Comparison of ENCODE assay signal across 11 cellular contexts in genomic region chr7:139523199-139523941, GRCh38. TPM values are rescaled to one million over a fixed set of nuclear protein-coding genes. Genes with fewer than 3 reads are reported as not detected.
DNase-seq lines count a peak whose midpoint lies in the region; ATAC-seq, FAIRE-seq and TF ChIP-seq lines count a peak whose summit lies in the region.
"Had no signal": no experiment of that assay in that cellular context is flagged by ENCODE, and none has a peak within 500 bp of the region (broad histone marks: within the 10 kb centered on the region; RNA-seq: fewer than 3 reads in every experiment).

Gene CLEC2L (plus strand): TSS chr7:139523685. CDS start chr7:139523928, 243 bp downstream.

- H2BK20ac ChIP-seq in IMR-90 (ENCODE audit: low read depth, low read length) (no peak within 1 kb of the TSS), H1 (ENCODE audit: low read length) (no peak within 1 kb of the TSS)

- peak within 1 kb of the TSS; percentile 50; the same call in 1 of the 2 replicates for H2BK12ac ChIP-seq in H1 (ENCODE audit: low read depth, low read length)

- H2AK9ac ChIP-seq in IMR-90 (replicated peaks; ENCODE audit: low read depth, low read length, poor library complexity), result no peak within 1 kb of the TSS

- in situ Hi-C loops in IMR-90 (cut with MboI; ENCODE audit: low sequenced_read_pairs), result no loop called here

- TF ChIP-seq RAD21 in IMR-90 (IDR thresholded peaks at IDR 0.05; ENCODE audit: low read length) (no peak), H1 (IDR thresholded peaks at IDR 0.05 in 1 of 2, conservative IDR thresholded peaks at IDR 0.05 in 1 of 2; ENCODE audit: low read depth in 2 of 2, low read length in 2 of 2) (no peak)

- H3K27ac ChIP-seq in AG04450 (ENCODE audit: low read depth, low read length), result no peak within 1 kb of the TSS
- no peak within 1 kb of the TSS for H3K27ac ChIP-seq in IMR-90 (ENCODE audit: insufficient read depth, low read length)
- no peak within 1 kb of the TSS for H3K27ac ChIP-seq in H1 (ENCODE audit: low read depth, low read length)
- H3K27ac ChIP-seq in neural progenitor cell, result no peak within 1 kb of the TSS
- no peak within 1 kb of the TSS for H3K27ac ChIP-seq in kidney (ENCODE audit: low read depth in 2 of 2, low read length in 2 of 2)

- no peak within 1 kb of the TSS for H4K91ac ChIP-seq in IMR-90 (ENCODE audit: insufficient read depth, low read depth, low read length)
- H4K91ac ChIP-seq in H1 (replicated peaks; ENCODE audit: insufficient read length, low read length), result peak within 1 kb of the TSS; percentile 74

- peaks cover 6% of the 10 kb centered on the region; the same call in 1 of the 2 replicates for H3K4me1 ChIP-seq in IMR-90 (ENCODE audit: control insufficient read depth, insufficient read depth, low read length)
- H3K4me1 ChIP-seq in H1 (replicated peaks in 1 of 4; ENCODE audit: control insufficient read depth in 3 of 4, insufficient read depth in 4 of 4, low read length in 3 of 4), result peaks cover 0 to 7% (median 0%) of the 10 kb centered on the region in 4 experiments; a peak in 2 of 7 replicates
- H3K4me1 ChIP-seq in neural progenitor cell, result no peaks in the 10 kb centered on the region
- peaks cover 0 to 2% of the 10 kb centered on the region in 2 donors for H3K4me1 ChIP-seq in kidney (ENCODE audit: control insufficient read depth in 1 of 2, insufficient read depth in 1 of 2, low read depth in 1 of 2, low read length in 2 of 2)

- peaks cover 2% of the 10 kb centered on the region for H3K36me3 Mint-ChIP-seq in neural progenitor cell
- no peaks in the 10 kb centered on the region for H3K36me3 Mint-ChIP-seq in activated CD4-positive, alpha-beta T cell treated with anti-CD3 and anti-CD28 coated beads, Interleukin-2, amount 10 ng/mL, durations not matched to agents 24 days and 14 days (ENCODE audit: low read depth)

- dilution Hi-C loops in IMR-90 (cut with HindIII; ENCODE audit: low sequenced_read_pairs, unreplicated experiment), result no loop called here

- no peak for FAIRE-seq in H1 (lab: Jason Lieb, UNC)
- FAIRE-seq in kidney (lab: Jason Lieb, UNC), result no peak

- H2AK5ac ChIP-seq in IMR-90 (ENCODE audit: low read depth, low read length) (no peak within 1 kb of the TSS), H1 (ENCODE audit: low read depth, low read length) (no peak within 1 kb of the TSS)

- H3K9me1 ChIP-seq in IMR-90 (ENCODE audit: insufficient read depth, low read length), result peaks cover 4% of the 10 kb centered on the region

- TF ChIP-seq POLR2A in IMR-90 (IDR thresholded peaks at IDR 0.05; ENCODE audit: low read depth, low read length) (no peak), H1 (IDR thresholded peaks at IDR 0.05; ENCODE audit: control extremely low read depth in 1 of 2, low read depth in 2 of 2, low read length in 2 of 2) (no peak)

- H3K79me1 ChIP-seq in IMR-90 (ENCODE audit: low read depth in 1 of 2, low read length in 2 of 2), result no peaks in the 10 kb centered on the region
- no peaks in the 10 kb centered on the region for H3K79me1 ChIP-seq in H1 (ENCODE audit: low read depth, low read length)

- H3K27ac Mint-ChIP-seq in neural progenitor cell, result no peak within 1 kb of the TSS
- no peak within 1 kb of the TSS for H3K27ac Mint-ChIP-seq in activated CD4-positive, alpha-beta T cell treated with anti-CD3 and anti-CD28 coated beads, Interleukin-2, amount 10 ng/mL, durations not matched to agents 24 days and 14 days
- H3K27ac Mint-ChIP-seq: activated T-helper 17 cell treated with anti-CD3 and anti-CD28 coated beads, Interleukin-2, amount 50 U/mL, for 72 hours had no signal

- no peak within 1 kb of the TSS for H4K5ac ChIP-seq in IMR-90 (ENCODE audit: low read depth, low read length)
- no peak within 1 kb of the TSS for H4K5ac ChIP-seq in H1 (ENCODE audit: insufficient read length, low read depth, low read length)

- H3K27me3 ChIP-seq in AG04450 (ENCODE audit: control insufficient read depth, insufficient read depth, low read length) (peaks cover 32% of the 10 kb centered on the region), IMR-90 (ENCODE audit: control insufficient read depth, insufficient read depth, low read length) (peaks cover 39% of the 10 kb centered on the region), H1 (replicated peaks in 1 of 4; ENCODE audit: control insufficient read depth in 3 of 4, extremely low read depth in 1 of 4, insufficient read depth in 3 of 4, low read length in 3 of 4) (peaks cover 20 to 47% (median 37%) of the 10 kb centered on the region in 4 experiments), neural progenitor cell (peaks cover 65% of the 10 kb centered on the region)

- peak; percentile 73 for ATAC-seq in IMR-90 (ENCODE audit: low read depth)
- no peak for ATAC-seq in GM18870 (IDR thresholded peaks at IDR 0.05; ENCODE audit: unreplicated experiment)
- ATAC-seq: activated T-helper 17 cell treated with anti-CD3 and anti-CD28 coated beads, Interleukin-2, amount 50 U/mL, for 72 hours had no signal

- H3K79me2 ChIP-seq in H1 (ENCODE audit: control insufficient read depth in 1 of 2, insufficient read depth in 2 of 2, low read length in 2 of 2), result no peaks in the 10 kb centered on the region
- H3K79me2 ChIP-seq in neural progenitor cell (ENCODE audit: low read depth), result no peaks in the 10 kb centered on the region

- H3K9me3 ChIP-seq in AG04450 (ENCODE audit: control insufficient read depth, insufficient read depth, low read length), result no peaks in the 10 kb centered on the region
- H3K9me3 ChIP-seq in IMR-90 (ENCODE audit: control insufficient read depth, insufficient read depth, low read length), result peaks cover 4% of the 10 kb centered on the region
- H3K9me3 ChIP-seq in H1 (ENCODE audit: insufficient read depth in 2 of 2, low read depth in 1 of 2, low read length in 1 of 2), result peaks cover 0 to 4% of the 10 kb centered on the region in 2 experiments; a peak in 2 of 4 replicates
- H3K9me3 ChIP-seq in neural progenitor cell (ENCODE audit: low read depth), result no peaks in the 10 kb centered on the region
- no peaks in the 10 kb centered on the region for H3K9me3 ChIP-seq in kidney (ENCODE audit: control insufficient read depth in 1 of 2, low read length in 2 of 2)

- H3K27me3 Mint-ChIP-seq in neural progenitor cell (ENCODE audit: insufficient read depth, low read depth), result peaks cover 38% of the 10 kb centered on the region
- H3K27me3 Mint-ChIP-seq in activated CD4-positive, alpha-beta T cell treated with anti-CD3 and anti-CD28 coated beads, Interleukin-2, amount 10 ng/mL, durations not matched to agents 24 days and 14 days, result peaks cover 44% of the 10 kb centered on the region

- H3K23me2 ChIP-seq in H1 (ENCODE audit: low read depth, low read length), result peaks cover 5% of the 10 kb centered on the region; the same call in 1 of the 2 replicates

- POLR2A ChIA-PET in AG04450 (lab: Yijun Ruan, JAX) (no interaction called here), IMR-90 (lab: Charles Lee; ENCODE audit: unreplicated experiment) (no interaction called here), H1 (lab: Charles Lee; ENCODE audit: partially characterized antibody) (interaction anchor here (0.8 to 1.7 kb wide), 3 partner anchors 15 to 18 kb away, joined by 3 to 5 read pairs (median 4); no protein-coding TSS in a partner anchor)

- no peak within 1 kb of the TSS for H3K56ac ChIP-seq in IMR-90 (ENCODE audit: extremely low read depth, insufficient read depth, low read length)
- no peak within 1 kb of the TSS for H3K56ac ChIP-seq in H1 (replicated peaks; ENCODE audit: insufficient read length, low read depth, low read length)

- TF ChIP-seq CTCF in AG04450 (IDR thresholded peaks at IDR 0.05; ENCODE audit: low read depth, low read length) (no peak), IMR-90 (conservative IDR thresholded peaks at IDR 0.05; ENCODE audit: low read depth, low read length) (no peak), H1 (IDR thresholded peaks at IDR 0.05; ENCODE audit: control extremely low read depth in 1 of 3, insufficient read depth in 1 of 3, low read depth in 1 of 3, low read length in 3 of 3) (no peak), neural progenitor cell (IDR thresholded peaks at IDR 0.05) (no peak), kidney (IDR thresholded peaks at IDR 0.05; ENCODE audit: borderline replicate concordance, extremely low read depth, insufficient read depth) (no peak)

- H2AFZ ChIP-seq in IMR-90 (replicated peaks; ENCODE audit: low read length, poor library complexity), result peak within 1 kb of the TSS; percentile 63
- H2AFZ ChIP-seq in H1 (ENCODE audit: low read length), result peak within 1 kb of the TSS; percentile 95
- H2AFZ ChIP-seq in neural progenitor cell (replicated peaks), result peak within 1 kb of the TSS; percentile 73

- no TSS peak for BruUV-seq in IMR-90 (replicated peaks; lab: Mats Ljungman, UMichigan)

- no peak within 1 kb of the TSS for H2BK120ac ChIP-seq in IMR-90 (ENCODE audit: low read depth, low read length)
- H2BK120ac ChIP-seq in H1 (replicated peaks; ENCODE audit: low read depth, low read length), result no peak within 1 kb of the TSS

- H2BK15ac ChIP-seq in IMR-90 (ENCODE audit: low read depth, low read length), result no peak within 1 kb of the TSS
- H2BK15ac ChIP-seq in H1 (ENCODE audit: low read length), result no peak within 1 kb of the TSS

- H3K23ac ChIP-seq in IMR-90 (ENCODE audit: low read depth, low read length), result no peak within 1 kb of the TSS
- H3K23ac ChIP-seq in H1 (ENCODE audit: insufficient read length), result no peak within 1 kb of the TSS

- H3K14ac ChIP-seq in IMR-90 (replicated peaks; ENCODE audit: low read depth, low read length) (no peak within 1 kb of the TSS), H1 (ENCODE audit: insufficient read length) (no peak within 1 kb of the TSS)

- H3K18ac ChIP-seq in IMR-90 (ENCODE audit: low read depth, low read length) (no peak within 1 kb of the TSS), H1 (ENCODE audit: extremely low read depth, low read length) (no peak within 1 kb of the TSS; the same call in 1 of the 2 replicates)

- H3K4me1 Mint-ChIP-seq in neural progenitor cell, result peaks cover 7% of the 10 kb centered on the region
- H3K4me1 Mint-ChIP-seq in activated CD4-positive, alpha-beta T cell treated with anti-CD3 and anti-CD28 coated beads, Interleukin-2, amount 10 ng/mL, durations not matched to agents 24 days and 14 days, result peaks cover 4% of the 10 kb centered on the region
- H3K4me1 Mint-ChIP-seq: activated T-helper 17 cell treated with anti-CD3 and anti-CD28 coated beads, Interleukin-2, amount 50 U/mL, for 72 hours had no signal

- 2% methylated on average over 26 of the region's 75 CpGs; no CpG with 5 or more reads in 1 of the 2 experiments for WGBS in IMR-90 (ENCODE audit: extremely low coverage in 2 of 2, insufficient read length in 1 of 2), 2 experiments
- 5% methylated on average over 27 of the region's 75 CpGs; no CpG with 5 or more reads in 1 of the 2 experiments for WGBS in H1 (ENCODE audit: extremely low coverage in 1 of 2, insufficient coverage in 1 of 2, insufficient read length in 1 of 2, insufficient replicate concordance in 2 of 2, low coverage in 1 of 2, low lambda C conversion rate in 2 of 2, missing lambda C conversion rate in 1 of 2), 2 experiments

- H3K9ac ChIP-seq in IMR-90 (ENCODE audit: low read depth, low read length) (no peak within 1 kb of the TSS), H1 (replicated peaks in 1 of 4; ENCODE audit: extremely low read depth in 1 of 4, low read depth in 3 of 4, low read length in 3 of 4) (peak within 1 kb of the TSS in 1 of 4 experiments; percentile 44; a peak in 1 of 7 replicates), neural progenitor cell (no peak within 1 kb of the TSS), kidney (ENCODE audit: low read length in 2 of 2) (no peak within 1 kb of the TSS)

- H3F3A ChIP-seq in neural progenitor cell (ENCODE audit: low read depth), result no peaks in the 10 kb centered on the region

- no peak for DNase-seq in AG04450 (ENCODE audit: low read depth, low spot score)
- DNase-seq in IMR-90, result no peak
- DNase-seq in H1 (ENCODE audit: low read depth in 1 of 2, low spot score in 2 of 2), result peak in 1 of 2 experiments; percentile 61
- DNase-seq in neural progenitor cell (ENCODE audit: low spot score), result peak; percentile 73
- no peak for DNase-seq in AG08395 (ENCODE audit: low spot score)
- no peak for DNase-seq in activated CD4-positive, alpha-beta T cell treated with anti-CD3 and anti-CD28 coated beads, Interleukin-2, amount 10 ng/mL, durations not matched to agents 24 days and 14 days
- no peak for DNase-seq in kidney
- DNase-seq: HCEC 1CT, NCI-H524 treated with DMSO at 0.1 percent for 48 hours had no signal

- no peak within 1 kb of the TSS for H2BK5ac ChIP-seq in IMR-90 (ENCODE audit: low read depth, low read length, poor library complexity, severe bottlenecking)
- no peak within 1 kb of the TSS for H2BK5ac ChIP-seq in H1 (ENCODE audit: low read depth, low read length)

- no peak within 1 kb of the TSS for H3K4ac ChIP-seq in IMR-90 (ENCODE audit: low read depth, low read length)
- no peak within 1 kb of the TSS for H3K4ac ChIP-seq in H1 (replicated peaks; ENCODE audit: insufficient read length, low read depth, low read length)

- H3K4me3 Mint-ChIP-seq in neural progenitor cell, result peak within 1 kb of the TSS; percentile 83
- H3K4me3 Mint-ChIP-seq in activated CD4-positive, alpha-beta T cell treated with anti-CD3 and anti-CD28 coated beads, Interleukin-2, amount 10 ng/mL, durations not matched to agents 24 days and 14 days, result no peak within 1 kb of the TSS
- H3K4me3 Mint-ChIP-seq: activated T-helper 17 cell treated with anti-CD3 and anti-CD28 coated beads, Interleukin-2, amount 50 U/mL, for 72 hours had no signal

- H4K20me1 ChIP-seq in IMR-90 (ENCODE audit: insufficient read depth, low read length) (peaks cover 4% of the 10 kb centered on the region; the same call in 1 of the 2 replicates), H1 (replicated peaks in 1 of 2; ENCODE audit: control insufficient read depth in 1 of 2, insufficient read depth in 2 of 2, low read length in 2 of 2) (peaks cover 0 to 2% of the 10 kb centered on the region in 2 experiments), neural progenitor cell (ENCODE audit: low read depth) (no peaks in the 10 kb centered on the region)

- peaks cover 10% of the 10 kb centered on the region for H3K9me3 Mint-ChIP-seq in neural progenitor cell
- H3K9me3 Mint-ChIP-seq in activated CD4-positive, alpha-beta T cell treated with anti-CD3 and anti-CD28 coated beads, Interleukin-2, amount 10 ng/mL, durations not matched to agents 24 days and 14 days, result peaks cover 4% of the 10 kb centered on the region
- H3K9me3 Mint-ChIP-seq: activated T-helper 17 cell treated with anti-CD3 and anti-CD28 coated beads, Interleukin-2, amount 50 U/mL, for 72 hours had no signal

- H4K8ac ChIP-seq in IMR-90 (ENCODE audit: low read depth in 2 of 2, low read length in 2 of 2) (no peak within 1 kb of the TSS), H1 (ENCODE audit: extremely low read depth, insufficient read depth, low read length) (peak within 1 kb of the TSS; percentile 62; the same call in 1 of the 2 replicates)

- H3K4me3 ChIP-seq in AG04450 (ENCODE audit: low read depth, low read length) (peak within 1 kb of the TSS; percentile 20; the same call in 1 of the 2 replicates), IMR-90 (ENCODE audit: insufficient read depth, low read depth, low read length) (peak within 1 kb of the TSS; percentile 39; the same call in 1 of the 2 replicates), H1 (ENCODE audit: extremely low read depth in 1 of 4, insufficient read depth in 2 of 4, low read depth in 3 of 4, low read length in 4 of 4) (peak within 1 kb of the TSS; percentile 43 to 69 (median 49)), neural progenitor cell (peak within 1 kb of the TSS; percentile 53), kidney (ENCODE audit: low read length in 2 of 2) (peak within 1 kb of the TSS in 1 of 2 donors; percentile 18)

- CTCF ChIA-PET in AG04450 (lab: Charles Lee), result interaction anchor here (0.6 kb wide), 1 partner anchor 23 kb away, joined by 3 read pairs; no protein-coding TSS in a partner anchor
- CTCF ChIA-PET in IMR-90 (lab: Yijun Ruan, JAX), result no interaction called here
- CTCF ChIA-PET in H1 (lab: Charles Lee; ENCODE audit: partially characterized antibody), result interaction anchor here (0.7 to 1.6 kb wide), 4 partner anchors 19 to 202 kb away, joined by 3 to 5 read pairs (median 3); no protein-coding TSS in a partner anchor

- H3K36me3 ChIP-seq in IMR-90 (ENCODE audit: control insufficient read depth, insufficient read depth, low read length) (no peaks in the 10 kb centered on the region), H1 (ENCODE audit: control insufficient read depth in 2 of 4, insufficient read depth in 4 of 4, low read length in 3 of 4) (no peaks in the 10 kb centered on the region), neural progenitor cell (no peaks in the 10 kb centered on the region), kidney (ENCODE audit: control insufficient read depth in 1 of 2, insufficient read depth in 2 of 2, low read length in 2 of 2) (no peaks in the 10 kb centered on the region)

- H3K4me2 ChIP-seq in IMR-90 (ENCODE audit: low read depth, low read length), result peak within 1 kb of the TSS; percentile 33; the same call in 1 of the 2 replicates
- peak within 1 kb of the TSS; percentile 64 to 84 for H3K4me2 ChIP-seq in H1 (ENCODE audit: insufficient read depth in 1 of 2, low read depth in 2 of 2, low read length in 2 of 2)
- H3K4me2 ChIP-seq in neural progenitor cell, result peak within 1 kb of the TSS; percentile 83

- TF ChIP-seq EP300 in H1 (IDR thresholded peaks at IDR 0.05; ENCODE audit: borderline replicate concordance in 1 of 2, low read depth in 2 of 2, low read length in 2 of 2), result no peak

- intact Hi-C loops in IMR-90 (cut with micrococcal nuclease), result no loop called here
- intact Hi-C loops in activated CD4-positive, alpha-beta T cell treated with anti-CD3 and anti-CD28 coated beads, Interleukin-2, amount 10 ng/mL, durations not matched to agents 24 days and 14 days (cut with micrococcal nuclease), result no loop called here
- intact Hi-C loops in kidney (cut with DNase I), result no loop called here

RNA-seq across cellular contexts. Expression of gene CLEC2L, which starts in this region (rescaled TPM):
- polyA plus RNA-seq in AG04450 (2011; rRNA removed), result not detected in 2 replicates
- polyA minus RNA-seq in AG04450 (2011; rRNA and poly(A)+ RNA removed), result not detected in 2 replicates
- not detected in 2 replicates for total RNA-seq in IMR-90 (2012; rRNA removed)
- not detected in 2 replicates for polyA plus RNA-seq in IMR-90 (2012; rRNA removed)
- polyA plus RNA-seq in IMR-90 (2012; cell fraction: cytosol; rRNA removed), result not detected in 2 replicates
- 0.03 and 0.07 TPM in 2 replicates for polyA plus RNA-seq in IMR-90 (2012; cell fraction: nucleus; rRNA removed; ENCODE audit: low replicate concordance)
- 0.20 TPM in 1 of 2 replicates, not detected in the other for total RNA-seq in H1 (2021; fragmentation: NEBNext Ultra II Directional; extraction: Animal tissue kit (Norgen Biotek cat#: 25700))
- polyA plus RNA-seq in H1 (2011; rRNA removed), result 1.5 and 1.9 TPM in 2 replicates
- polyA plus RNA-seq in H1 (2011; cell fraction: cytosol; rRNA removed), result 1.0 TPM
- 1.7 TPM for polyA plus RNA-seq in H1 (2011; cell fraction: nucleus; rRNA removed)
- polyA plus RNA-seq in H1 (2012, experiment 1 of 2), result 0.50 to 0.68 TPM (median 0.50 TPM) in 3 of 4 replicates, not detected in the other
- 0.38 TPM for polyA plus RNA-seq in H1 (2012, experiment 2 of 2)
- 0.30 TPM for polyA plus RNA-seq in H1 (2013, experiment 1 of 2)
- polyA plus RNA-seq in H1 (2013, experiment 2 of 2), result 0.18 TPM
- 0.37 and 0.38 TPM in 2 replicates for polyA minus RNA-seq in H1 (2011; rRNA and poly(A)+ RNA removed)
- polyA minus RNA-seq in H1 (2011; cell fraction: cytosol; rRNA and poly(A)+ RNA removed), result not detected
- 0.30 TPM for polyA minus RNA-seq in H1 (2011; cell fraction: nucleus; rRNA and poly(A)+ RNA removed)
- 0.15 and 0.50 TPM in 2 replicates for total RNA-seq in neural progenitor cell (ENCODE audit: low replicate concordance)
- total RNA-seq in activated CD4-positive, alpha-beta T cell treated with anti-CD3 and anti-CD28 coated beads, Interleukin-2, amount 10 ng/mL, durations not matched to agents 24 days and 14 days, result not detected in 2 replicates
- total RNA-seq in kidney, result not detected
- not detected for polyA plus RNA-seq in kidney (ENCODE audit: insufficient read depth, low read depth, low replicate concordance)
- total RNA-seq: activated T-helper 17 cell treated with anti-CD3 and anti-CD28 coated beads, Interleukin-2, amount 50 U/mL, for 72 hours had no signal

Comparison
In these comparisons a context has a peak if more than half of its experiments do, and no peak if none do; other contexts are left out.
1. Peak in ATAC-seq, H3K4me3 ChIP-seq and H3K4me2 ChIP-seq in IMR-90; RNA of the gene not detected or under 1 TPM.
2. Peak in DNase-seq, H3K4me3 ChIP-seq and H3K4me2 ChIP-seq in neural progenitor cell; RNA of the gene not detected or under 1 TPM.
3. H3K4me2 ChIP-seq: peak in every context shown above with its lines; median percentile 83 in neural progenitor cell; 74 in H1; 33 in IMR-90.